Comparison of ENCODE assay signal across 17 cellular contexts in genomic region chr20:32181606-32182005, GRCh38.
"Had no signal": no experiment of that assay in that cellular context is flagged by ENCODE, and none has a peak within 500 bp of the region (broad histone marks: within the 10 kb centered on the region; RNA-seq: fewer than 3 reads in every experiment).

No MANE protein-coding gene starts in this region.

- H3K36me3 ChIP-seq: gastrocnemius medialis, heart right ventricle, left lung, lower lobe of right lung, ovary, stomach, thoracic aorta had no signal

- DNase-seq: effector memory CD8-positive, alpha-beta T cell; gastrocnemius medialis; heart right ventricle; left lung; lower lobe of right lung; naive thymus-derived CD8-positive, alpha-beta T cell; ovary; right cardiac atrium; stimulated activated CD4-positive, alpha-beta T cell treated with anti-CD3 and anti-CD28 coated beads, Interleukin-2, amount 100 ng/mL, for 24 hours; stimulated activated CD4-positive, alpha-beta T cell treated with anti-CD3 and anti-CD28 coated beads, Interleukin-4, amount 100 ng/mL, for 4 hours; stimulated activated naive CD4-positive, alpha-beta T cell; stomach; substantia nigra; trophoblast cell had no signal

- H3K4me1 ChIP-seq: gastrocnemius medialis, heart right ventricle, left lung, lower lobe of right lung, stomach had no signal

- ATAC-seq: effector memory CD8-positive, alpha-beta T cell; gastrocnemius medialis; heart right ventricle; left lung; naive thymus-derived CD8-positive, alpha-beta T cell; right cardiac atrium had no signal

- H3K27ac ChIP-seq: epithelial cell of prostate, esophagus muscularis mucosa, gastrocnemius medialis, heart right ventricle, left lung, lower lobe of right lung, ovary, stomach, thoracic aorta had no signal

- H3K27me3 ChIP-seq: esophagus muscularis mucosa, gastrocnemius medialis, heart right ventricle, left lung, ovary, stomach had no signal

- H3K9me3 ChIP-seq: esophagus muscularis mucosa, gastrocnemius medialis, heart right ventricle, left lung, lower lobe of right lung, ovary, stomach, thoracic aorta had no signal

- H3K4me3 ChIP-seq: esophagus muscularis mucosa, gastrocnemius medialis, heart right ventricle, left lung, lower lobe of right lung, ovary, stomach, thoracic aorta had no signal
